Comparison of ENCODE assay signal across 1 cellular context in genomic region chr7:37921340-37921805, GRCh38.
TF ChIP-seq lines count a peak whose summit lies in the region.

No MANE protein-coding gene starts in this region.

TF ChIP-seq in HepG2, 621 proteins besides CTCF, POLR2A, EP300 and RAD21 (continued from another document and continues in another):
- TF ChIP-seq SIX4 (CRISPR knock-in tag; IDR thresholded peaks at IDR 0.05) (no peak), ARID4A (CRISPR knock-in tag; IDR thresholded peaks at IDR 0.05; ENCODE audit: borderline replicate concordance) (peak; percentile 8; the same call in 1 of the 2 replicates), RFX5 (IDR thresholded peaks at IDR 0.05; ENCODE audit: low read depth, low read length) (0 out of 2 replicates have a peak, but pooled peaks have one; percentile 6), ZSCAN9 (CRISPR knock-in tag; IDR thresholded peaks at IDR 0.05; ENCODE audit: borderline replicate concordance) (0 out of 2 replicates have a peak, but pooled peaks have one; percentile 16), MAZ (IDR thresholded peaks at IDR 0.05; ENCODE audit: borderline replicate concordance, low read depth, low read length) (0 out of 2 replicates have a peak, but pooled peaks have one; percentile 38), MAZ (CRISPR knock-in tag; IDR thresholded peaks at IDR 0.05; ENCODE audit: low read depth) (no peak), SOX6 (IDR thresholded peaks at IDR 0.05) (no peak), SOX6 (CRISPR knock-in tag; IDR thresholded peaks at IDR 0.05) (peak; percentile 40; the same call in 1 of the 2 replicates), PITX1 (CRISPR knock-in tag; IDR thresholded peaks at IDR 0.05) (no peak), BRCA1 (CRISPR knock-in tag; IDR thresholded peaks at IDR 0.05) (no peak), ZNF326 (CRISPR knock-in tag; IDR thresholded peaks at IDR 0.05; ENCODE audit: borderline replicate concordance) (no peak), MEIS1 (CRISPR knock-in tag; IDR thresholded peaks at IDR 0.05; ENCODE audit: borderline replicate concordance) (no peak), PRPF4 (IDR thresholded peaks at IDR 0.05; ENCODE audit: low read depth, low read length, poor library complexity, severe bottlenecking) (no peak), ZIK1 (CRISPR knock-in tag; IDR thresholded peaks at IDR 0.05; ENCODE audit: borderline replicate concordance, low read depth) (no peak), RARA (CRISPR knock-in tag; IDR thresholded peaks at IDR 0.05) (peak; percentile 38), ZNF781 (CRISPR knock-in tag; IDR thresholded peaks at IDR 0.05; ENCODE audit: borderline replicate concordance, not compliant biosample characterization) (no peak), SOX5 (CRISPR knock-in tag; IDR thresholded peaks at IDR 0.05; ENCODE audit: borderline replicate concordance) (no peak), ZNF10 (CRISPR knock-in tag; IDR thresholded peaks at IDR 0.05; ENCODE audit: borderline replicate concordance, low read depth) (no peak), RFX3 (CRISPR knock-in tag; IDR thresholded peaks at IDR 0.05) (no peak), ZNF335 (CRISPR knock-in tag; IDR thresholded peaks at IDR 0.05) (no peak), MTF2 (CRISPR knock-in tag; IDR thresholded peaks at IDR 0.05; ENCODE audit: borderline replicate concordance) (0 out of 2 replicates have a peak, but pooled peaks have one; percentile 8), MAFG (CRISPR knock-in tag; IDR thresholded peaks at IDR 0.05) (peak; percentile 82), ETV5 (CRISPR knock-in tag; IDR thresholded peaks at IDR 0.05; ENCODE audit: borderline replicate concordance) (no peak), ZNF556 (CRISPR knock-in tag; IDR thresholded peaks at IDR 0.05; ENCODE audit: borderline replicate concordance) (no peak), GPN1 (CRISPR knock-in tag; IDR thresholded peaks at IDR 0.05; ENCODE audit: borderline replicate concordance) (no peak), RCOR2 (CRISPR knock-in tag; IDR thresholded peaks at IDR 0.05) (no peak), HES4 (CRISPR knock-in tag; IDR thresholded peaks at IDR 0.05; ENCODE audit: borderline replicate concordance) (no peak), ADNP (CRISPR knock-in tag; IDR thresholded peaks at IDR 0.05) (no peak), HOXA7 (CRISPR knock-in tag; IDR thresholded peaks at IDR 0.05) (no peak), RBFOX2 (IDR thresholded peaks at IDR 0.05; ENCODE audit: low read depth, low read length) (no peak), ZNF792 (CRISPR knock-in tag; IDR thresholded peaks at IDR 0.05) (peak; percentile 54; the same call in 1 of the 2 replicates), KDM6A (CRISPR knock-in tag; IDR thresholded peaks at IDR 0.05; ENCODE audit: low read depth) (no peak), KAT2B (IDR thresholded peaks at IDR 0.05; ENCODE audit: borderline replicate concordance, low read depth, low read length) (no peak), REL (CRISPR knock-in tag; conservative IDR thresholded peaks at IDR 0.05) (0 out of 2 replicates have a peak, but pooled peaks have one; percentile 35), TOE1 (CRISPR knock-in tag; IDR thresholded peaks at IDR 0.05) (no peak), DR1 (CRISPR knock-in tag; IDR thresholded peaks at IDR 0.05) (no peak), IKZF4 (CRISPR knock-in tag; IDR thresholded peaks at IDR 0.05; ENCODE audit: borderline replicate concordance, low read depth, not compliant biosample characterization) (no peak), PATZ1 (CRISPR knock-in tag; IDR thresholded peaks at IDR 0.05) (peak; percentile 62; the same call in 1 of the 2 replicates), ZNF678 (CRISPR knock-in tag; IDR thresholded peaks at IDR 0.05) (no peak), PAX8 (CRISPR knock-in tag; IDR thresholded peaks at IDR 0.05; ENCODE audit: borderline replicate concordance) (no peak), POLR2G (IDR thresholded peaks at IDR 0.05; ENCODE audit: low read depth, low read length) (peak; percentile 60), ZNF292 (CRISPR knock-in tag; IDR thresholded peaks at IDR 0.05; ENCODE audit: borderline replicate concordance, low read depth) (no peak; the same call in 1 of the 2 replicates)
- TF ChIP-seq, protein P1, sequence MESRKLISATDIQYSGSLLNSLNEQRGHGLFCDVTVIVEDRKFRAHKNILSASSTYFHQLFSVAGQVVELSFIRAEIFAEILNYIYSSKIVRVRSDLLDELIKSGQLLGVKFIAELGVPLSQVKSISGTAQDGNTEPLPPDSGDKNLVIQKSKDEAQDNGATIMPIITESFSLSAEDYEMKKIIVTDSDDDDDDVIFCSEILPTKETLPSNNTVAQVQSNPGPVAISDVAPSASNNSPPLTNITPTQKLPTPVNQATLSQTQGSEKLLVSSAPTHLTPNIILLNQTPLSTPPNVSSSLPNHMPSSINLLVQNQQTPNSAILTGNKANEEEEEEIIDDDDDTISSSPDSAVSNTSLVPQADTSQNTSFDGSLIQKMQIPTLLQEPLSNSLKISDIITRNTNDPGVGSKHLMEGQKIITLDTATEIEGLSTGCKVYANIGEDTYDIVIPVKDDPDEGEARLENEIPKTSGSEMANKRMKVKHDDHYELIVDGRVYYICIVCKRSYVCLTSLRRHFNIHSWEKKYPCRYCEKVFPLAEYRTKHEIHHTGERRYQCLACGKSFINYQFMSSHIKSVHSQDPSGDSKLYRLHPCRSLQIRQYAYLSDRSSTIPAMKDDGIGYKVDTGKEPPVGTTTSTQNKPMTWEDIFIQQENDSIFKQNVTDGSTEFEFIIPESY (CRISPR knock-in tag; IDR thresholded peaks at IDR 0.05), result no peak
- TF ChIP-seq, protein P2, sequence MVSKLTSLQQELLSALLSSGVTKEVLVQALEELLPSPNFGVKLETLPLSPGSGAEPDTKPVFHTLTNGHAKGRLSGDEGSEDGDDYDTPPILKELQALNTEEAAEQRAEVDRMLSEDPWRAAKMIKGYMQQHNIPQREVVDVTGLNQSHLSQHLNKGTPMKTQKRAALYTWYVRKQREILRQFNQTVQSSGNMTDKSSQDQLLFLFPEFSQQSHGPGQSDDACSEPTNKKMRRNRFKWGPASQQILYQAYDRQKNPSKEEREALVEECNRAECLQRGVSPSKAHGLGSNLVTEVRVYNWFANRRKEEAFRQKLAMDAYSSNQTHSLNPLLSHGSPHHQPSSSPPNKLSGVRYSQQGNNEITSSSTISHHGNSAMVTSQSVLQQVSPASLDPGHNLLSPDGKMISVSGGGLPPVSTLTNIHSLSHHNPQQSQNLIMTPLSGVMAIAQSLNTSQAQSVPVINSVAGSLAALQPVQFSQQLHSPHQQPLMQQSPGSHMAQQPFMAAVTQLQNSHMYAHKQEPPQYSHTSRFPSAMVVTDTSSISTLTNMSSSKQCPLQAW (CRISPR knock-in tag; IDR thresholded peaks at IDR 0.05), result no peak
- TF ChIP-seq, protein P3, sequence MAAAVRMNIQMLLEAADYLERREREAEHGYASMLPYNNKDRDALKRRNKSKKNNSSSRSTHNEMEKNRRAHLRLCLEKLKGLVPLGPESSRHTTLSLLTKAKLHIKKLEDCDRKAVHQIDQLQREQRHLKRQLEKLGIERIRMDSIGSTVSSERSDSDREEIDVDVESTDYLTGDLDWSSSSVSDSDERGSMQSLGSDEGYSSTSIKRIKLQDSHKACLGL (CRISPR knock-in tag; IDR thresholded peaks at IDR 0.05), result no peak; the same call in 1 of the 2 replicates
- TF ChIP-seq, protein P4, sequence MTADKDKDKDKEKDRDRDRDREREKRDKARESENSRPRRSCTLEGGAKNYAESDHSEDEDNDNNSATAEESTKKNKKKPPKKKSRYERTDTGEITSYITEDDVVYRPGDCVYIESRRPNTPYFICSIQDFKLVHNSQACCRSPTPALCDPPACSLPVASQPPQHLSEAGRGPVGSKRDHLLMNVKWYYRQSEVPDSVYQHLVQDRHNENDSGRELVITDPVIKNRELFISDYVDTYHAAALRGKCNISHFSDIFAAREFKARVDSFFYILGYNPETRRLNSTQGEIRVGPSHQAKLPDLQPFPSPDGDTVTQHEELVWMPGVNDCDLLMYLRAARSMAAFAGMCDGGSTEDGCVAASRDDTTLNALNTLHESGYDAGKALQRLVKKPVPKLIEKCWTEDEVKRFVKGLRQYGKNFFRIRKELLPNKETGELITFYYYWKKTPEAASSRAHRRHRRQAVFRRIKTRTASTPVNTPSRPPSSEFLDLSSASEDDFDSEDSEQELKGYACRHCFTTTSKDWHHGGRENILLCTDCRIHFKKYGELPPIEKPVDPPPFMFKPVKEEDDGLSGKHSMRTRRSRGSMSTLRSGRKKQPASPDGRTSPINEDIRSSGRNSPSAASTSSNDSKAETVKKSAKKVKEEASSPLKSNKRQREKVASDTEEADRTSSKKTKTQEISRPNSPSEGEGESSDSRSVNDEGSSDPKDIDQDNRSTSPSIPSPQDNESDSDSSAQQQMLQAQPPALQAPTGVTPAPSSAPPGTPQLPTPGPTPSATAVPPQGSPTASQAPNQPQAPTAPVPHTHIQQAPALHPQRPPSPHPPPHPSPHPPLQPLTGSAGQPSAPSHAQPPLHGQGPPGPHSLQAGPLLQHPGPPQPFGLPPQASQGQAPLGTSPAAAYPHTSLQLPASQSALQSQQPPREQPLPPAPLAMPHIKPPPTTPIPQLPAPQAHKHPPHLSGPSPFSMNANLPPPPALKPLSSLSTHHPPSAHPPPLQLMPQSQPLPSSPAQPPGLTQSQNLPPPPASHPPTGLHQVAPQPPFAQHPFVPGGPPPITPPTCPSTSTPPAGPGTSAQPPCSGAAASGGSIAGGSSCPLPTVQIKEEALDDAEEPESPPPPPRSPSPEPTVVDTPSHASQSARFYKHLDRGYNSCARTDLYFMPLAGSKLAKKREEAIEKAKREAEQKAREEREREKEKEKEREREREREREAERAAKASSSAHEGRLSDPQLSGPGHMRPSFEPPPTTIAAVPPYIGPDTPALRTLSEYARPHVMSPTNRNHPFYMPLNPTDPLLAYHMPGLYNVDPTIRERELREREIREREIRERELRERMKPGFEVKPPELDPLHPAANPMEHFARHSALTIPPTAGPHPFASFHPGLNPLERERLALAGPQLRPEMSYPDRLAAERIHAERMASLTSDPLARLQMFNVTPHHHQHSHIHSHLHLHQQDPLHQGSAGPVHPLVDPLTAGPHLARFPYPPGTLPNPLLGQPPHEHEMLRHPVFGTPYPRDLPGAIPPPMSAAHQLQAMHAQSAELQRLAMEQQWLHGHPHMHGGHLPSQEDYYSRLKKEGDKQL (CRISPR knock-in tag; IDR thresholded peaks at IDR 0.05; ENCODE audit: low read depth), result no peak
- TF ChIP-seq, protein P5, sequence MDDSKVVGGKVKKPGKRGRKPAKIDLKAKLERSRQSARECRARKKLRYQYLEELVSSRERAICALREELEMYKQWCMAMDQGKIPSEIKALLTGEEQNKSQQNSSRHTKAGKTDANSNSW (CRISPR knock-in tag; IDR thresholded peaks at IDR 0.05; ENCODE audit: borderline replicate concordance), result no peak
- TF ChIP-seq, protein P6, sequence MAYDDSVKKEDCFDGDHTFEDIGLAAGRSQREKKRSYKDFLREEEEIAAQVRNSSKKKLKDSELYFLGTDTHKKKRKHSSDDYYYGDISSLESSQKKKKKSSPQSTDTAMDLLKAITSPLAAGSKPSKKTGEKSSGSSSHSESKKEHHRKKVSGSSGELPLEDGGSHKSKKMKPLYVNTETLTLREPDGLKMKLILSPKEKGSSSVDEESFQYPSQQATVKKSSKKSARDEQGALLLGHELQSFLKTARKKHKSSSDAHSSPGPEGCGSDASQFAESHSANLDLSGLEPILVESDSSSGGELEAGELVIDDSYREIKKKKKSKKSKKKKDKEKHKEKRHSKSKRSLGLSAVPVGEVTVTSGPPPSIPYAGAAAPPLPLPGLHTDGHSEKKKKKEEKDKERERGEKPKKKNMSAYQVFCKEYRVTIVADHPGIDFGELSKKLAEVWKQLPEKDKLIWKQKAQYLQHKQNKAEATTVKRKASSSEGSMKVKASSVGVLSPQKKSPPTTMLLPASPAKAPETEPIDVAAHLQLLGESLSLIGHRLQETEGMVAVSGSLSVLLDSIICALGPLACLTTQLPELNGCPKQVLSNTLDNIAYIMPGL (CRISPR knock-in tag; IDR thresholded peaks at IDR 0.05; ENCODE audit: borderline replicate concordance in 1 of 2, low read depth in 1 of 2), result peak in 1 of 2 experiments; percentile 34; a peak in 2 of 4 replicates
- TF ChIP-seq, protein P7, sequence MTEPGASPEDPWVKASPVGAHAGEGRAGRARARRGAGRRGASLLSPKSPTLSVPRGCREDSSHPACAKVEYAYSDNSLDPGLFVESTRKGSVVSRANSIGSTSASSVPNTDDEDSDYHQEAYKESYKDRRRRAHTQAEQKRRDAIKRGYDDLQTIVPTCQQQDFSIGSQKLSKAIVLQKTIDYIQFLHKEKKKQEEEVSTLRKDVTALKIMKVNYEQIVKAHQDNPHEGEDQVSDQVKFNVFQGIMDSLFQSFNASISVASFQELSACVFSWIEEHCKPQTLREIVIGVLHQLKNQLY (CRISPR knock-in tag; IDR thresholded peaks at IDR 0.05), result no peak
